In the genomic region with DNA sequence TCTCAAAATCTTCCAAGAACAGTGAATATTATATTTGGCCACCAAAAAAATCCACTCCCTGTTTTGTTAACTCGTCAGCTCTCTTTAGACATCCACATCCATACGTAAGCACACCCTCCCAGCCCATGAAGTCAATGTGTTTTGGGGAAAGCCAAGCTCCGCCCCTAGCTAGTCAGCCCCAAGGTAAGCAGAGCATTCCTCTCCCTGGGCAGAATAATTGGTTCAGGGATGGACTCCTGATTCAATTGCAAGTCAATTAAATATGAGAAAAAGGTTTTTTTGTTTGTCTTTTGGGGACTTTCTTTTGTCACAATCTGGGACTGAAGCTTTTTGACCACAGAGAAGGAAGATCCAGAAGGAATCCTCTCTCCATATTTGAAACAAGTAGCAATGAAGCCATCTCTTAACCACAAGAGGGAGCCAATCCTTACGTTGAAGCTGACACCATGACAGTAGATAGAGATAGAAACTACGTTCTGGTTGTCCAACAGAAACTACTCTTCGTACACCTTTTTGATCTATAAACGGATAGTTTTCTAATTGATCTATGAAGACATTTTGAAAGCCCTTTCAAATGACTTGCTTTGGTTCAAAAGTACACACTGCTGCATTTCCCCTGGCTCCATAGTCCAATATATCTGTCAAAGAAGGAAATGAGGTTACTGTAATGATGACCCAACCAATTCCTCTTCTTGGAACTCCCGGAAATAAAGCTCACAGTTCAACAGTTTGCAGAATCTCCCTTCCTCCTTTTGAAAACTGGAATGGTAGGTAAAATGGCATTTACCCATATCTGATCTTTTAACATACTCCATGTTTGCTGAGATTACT, we compare ENCODE assay signal across 8 cellular contexts.
A peak's percentile ranks its signal among the peaks of the same experiment; 100 is the strongest.
DNase-seq lines count a peak whose midpoint lies in the region; ATAC-seq, FAIRE-seq and TF ChIP-seq lines count a peak whose summit lies in the region.

No MANE protein-coding gene starts in this region.

- DNase-seq in CD14-positive monocyte (ENCODE audit: low spot score), result no peak
- DNase-seq in H7, result peak; percentile 64
- peak; percentile 47 for DNase-seq in NCI-H146 (lab: John Stamatoyannopoulos, UW)
- DNase-seq in body of pancreas, result peak; percentile 46 to 61 (median 54)
- DNase-seq in suprapubic skin (ENCODE audit: low spot score in 2 of 2), result no peak
- DNase-seq in urothelium cell line (ENCODE audit: low spot score), result no peak
- DNase-seq in stimulated activated CD4-positive, alpha-beta T cell treated with anti-CD3 and anti-CD28 coated beads, Interleukin-4, amount 100 ng/mL, for 24 hours, result no peak

- H3K27me3 Mint-ChIP-seq in CD14-positive monocyte (ENCODE audit: low read depth in 3 of 3), result peaks cover 0 to 6% (median 4%) of the 10 kb centered on the region in 3 donors

- H3K27ac Mint-ChIP-seq in CD14-positive monocyte, result no peak overlapping the region

- TF ChIP-seq POLR2A in body of pancreas (IDR thresholded peaks at IDR 0.05), result no peak
- TF ChIP-seq POLR2A in suprapubic skin (IDR thresholded peaks at IDR 0.05), result no peak

- no peak overlapping the region for H3K4me3 ChIP-seq in H7 (ENCODE audit: insufficient read depth, low read depth, low read length)
- no peak overlapping the region for H3K4me3 ChIP-seq in body of pancreas
- no peak overlapping the region for H3K4me3 ChIP-seq in suprapubic skin

- no peaks in the 10 kb centered on the region for H3K36me3 Mint-ChIP-seq in CD14-positive monocyte

- H3K9me3 ChIP-seq in body of pancreas (no peaks in the 10 kb centered on the region), suprapubic skin (no peaks in the 10 kb centered on the region)

- intact Hi-C loops in CD14-positive monocyte (cut with micrococcal nuclease), result no loop called here
- intact Hi-C loops in body of pancreas (cut with DNase I), result no loop called here

- H3K27me3 ChIP-seq in H7 (ENCODE audit: control insufficient read depth, insufficient read depth, low read length) (no peaks in the 10 kb centered on the region), body of pancreas (no peaks in the 10 kb centered on the region), suprapubic skin (no peaks in the 10 kb centered on the region)

- no peak for TF ChIP-seq EP300 in suprapubic skin (IDR thresholded peaks at IDR 0.05)

- H3K4me1 Mint-ChIP-seq in CD14-positive monocyte, result peaks cover 9% of the 10 kb centered on the region

- peaks cover 0 to 6% (median 0%) of the 10 kb centered on the region in 7 donors for H3K9me3 Mint-ChIP-seq in CD14-positive monocyte

- H3K27ac ChIP-seq in body of pancreas, result peak overlapping the region in 1 of 4 donors; percentile 3
- H3K27ac ChIP-seq in suprapubic skin, result no peak overlapping the region

- ATAC-seq in body of pancreas, result peak; percentile 87

- FAIRE-seq in islet of Langerhans (lab: Jason Lieb, UNC), result peak; percentile 97
- no peak for FAIRE-seq in urothelium cell line (lab: Jason Lieb, UNC)

- WGBS in body of pancreas, 2 donors, result 21 to 28% methylated on average over 8 of the region's 8 CpGs
- WGBS in suprapubic skin, result 41% methylated on average over 8 of the region's 8 CpGs

- TF ChIP-seq CTCF in CD14-positive monocyte (IDR thresholded peaks at IDR 0.05) (peak; percentile 47), body of pancreas (IDR thresholded peaks at IDR 0.05) (peak; percentile 30 to 71 (median 68)), suprapubic skin (IDR thresholded peaks at IDR 0.05) (peak; percentile 18 to 40)

- peaks cover 10% of the 10 kb centered on the region for H3K4me1 ChIP-seq in body of pancreas
- H3K4me1 ChIP-seq in suprapubic skin, result peaks cover 14% of the 10 kb centered on the region

- H3K4me3 Mint-ChIP-seq in CD14-positive monocyte, result peak overlapping the region; percentile 43 to 77

- H3K36me3 ChIP-seq in H7 (replicated peaks; ENCODE audit: control insufficient read depth, insufficient read depth, low read length) (no peaks in the 10 kb centered on the region), body of pancreas (replicated peaks in 1 of 2; ENCODE audit: insufficient read depth in 1 of 2, low read depth in 2 of 2) (no peaks in the 10 kb centered on the region), suprapubic skin (no peaks in the 10 kb centered on the region)

Comparison
In these comparisons a context has a peak if more than half of its experiments do, and no peak if none do; other contexts are left out.
1. DNase-seq: peak in H7 (single experiment), NCI-H146 (single experiment) and body of pancreas (4 of 4); none in CD14-positive monocyte (single experiment), suprapubic skin (0 of 2), urothelium cell line (single experiment) and stimulated activated CD4-positive, alpha-beta T cell treated with anti-CD3 and anti-CD28 coated beads, Interleukin-4, amount 100 ng/mL, for 24 hours (single experiment).
2. Peak in every context shown above with its lines, with median percentiles within 50 percentile points of each other: CTCF ChIP-seq.